ENCODE assay signal across 11 cellular contexts in the genomic region with DNA sequence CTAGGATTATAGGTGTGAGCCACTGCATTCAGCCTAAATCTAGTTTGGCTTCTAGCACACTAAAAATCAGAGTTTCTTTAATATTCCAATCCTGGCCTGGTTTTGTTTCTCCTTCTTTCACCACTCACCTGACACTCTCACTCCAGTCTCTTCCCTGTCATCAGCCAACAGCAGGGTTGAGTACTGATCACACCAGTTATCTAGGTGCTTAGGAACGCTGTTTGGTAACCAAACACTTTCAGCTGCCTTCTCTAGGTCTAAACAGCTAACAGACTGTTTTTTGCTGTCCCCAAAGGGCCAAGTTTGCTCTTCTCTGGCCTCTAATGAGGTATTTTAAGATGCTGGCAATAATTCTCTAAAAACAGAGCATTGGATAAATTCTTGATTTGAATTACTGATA. TPM values are rescaled to one million over a fixed set of nuclear protein-coding genes. Genes with fewer than 3 reads are reported as not detected.
DNase-seq lines count a peak whose midpoint lies in the region; ATAC-seq and TF ChIP-seq lines count a peak whose summit lies in the region.
"Had no signal": no experiment of that assay in that cellular context is flagged by ENCODE, and none has a peak within 500 bp of the region (broad histone marks: within the 10 kb centered on the region; RNA-seq: fewer than 3 reads in every experiment).

No MANE protein-coding gene starts in this region.

- H3K27me3 ChIP-seq in gastrocnemius medialis: no peaks in the 10 kb centered on the region

- H3K4me3 ChIP-seq in gastrocnemius medialis: no peak overlapping the region

- intact Hi-C loops in gastrocnemius medialis (cut with DNase I; ENCODE audit: low total_unique reads): no loop called here
- intact Hi-C loops in posterior cingulate gyrus (cut with DNase I): no loop called here

- H3K4me1 ChIP-seq in gastrocnemius medialis: peaks cover 0 to 3% of the 10 kb centered on the region in 2 donors

- H3K27ac ChIP-seq in gastrocnemius medialis: peak overlapping the region in 1 of 4 donors; percentile 5

- no peaks in the 10 kb centered on the region for H3K9me3 Mint-ChIP-seq in activated T-cell treated with anti-CD3 and anti-CD28 coated beads, Interleukin-2, amount 50 U/mL, for 4 hours
- H3K9me3 Mint-ChIP-seq in activated T-cell treated with anti-CD3 and anti-CD28 coated beads, Interleukin-2, amount 50 U/mL, for 24 hours: no peaks in the 10 kb centered on the region
- H3K9me3 Mint-ChIP-seq in activated naive CD8-positive, alpha-beta T cell (ENCODE audit: low read depth): no peaks in the 10 kb centered on the region
- H3K9me3 Mint-ChIP-seq: H9 had no signal

- H3K4me3 Mint-ChIP-seq in activated T-cell treated with anti-CD3 and anti-CD28 coated beads, Interleukin-2, amount 50 U/mL, for 4 hours: peak overlapping the region; percentile 29
- H3K4me3 Mint-ChIP-seq in activated T-cell treated with anti-CD3 and anti-CD28 coated beads, Interleukin-2, amount 50 U/mL, for 24 hours: no peak overlapping the region
- peak overlapping the region; percentile 14 for H3K4me3 Mint-ChIP-seq in activated naive CD8-positive, alpha-beta T cell
- H3K4me3 Mint-ChIP-seq: H9 had no signal

- H3K27me3 Mint-ChIP-seq in activated T-cell treated with anti-CD3 and anti-CD28 coated beads, Interleukin-2, amount 50 U/mL, for 4 hours (ENCODE audit: low read depth): peaks cover 25% of the 10 kb centered on the region
- H3K27me3 Mint-ChIP-seq in activated T-cell treated with anti-CD3 and anti-CD28 coated beads, Interleukin-2, amount 50 U/mL, for 24 hours: peaks cover 61% of the 10 kb centered on the region
- H3K27me3 Mint-ChIP-seq in activated naive CD8-positive, alpha-beta T cell: peaks cover 19% of the 10 kb centered on the region

- no peak overlapping the region for H3K27ac Mint-ChIP-seq in activated T-cell treated with anti-CD3 and anti-CD28 coated beads, Interleukin-2, amount 50 U/mL, for 24 hours
- no peak overlapping the region for H3K27ac Mint-ChIP-seq in activated naive CD8-positive, alpha-beta T cell
- H3K27ac Mint-ChIP-seq: H9 had no signal

- no peak for TF ChIP-seq POLR2A in gastrocnemius medialis (IDR thresholded peaks at IDR 0.05)

- DNase-seq in activated T-cell treated with anti-CD3 and anti-CD28 coated beads, Interleukin-2, amount 50 U/mL, for 4 hours: no peak
- DNase-seq in activated T-cell treated with anti-CD3 and anti-CD28 coated beads, Interleukin-2, amount 50 U/mL, for 24 hours: no peak
- DNase-seq in gastrocnemius medialis (no peak), posterior cingulate gyrus (no peak), ecto neural progenitor cell (ENCODE audit: low spot score) (no peak), NCI-H1048 (lab: John Stamatoyannopoulos, UW) (no peak)
- DNase-seq: EL, H9, NCI-H526 had no signal

- ATAC-seq in activated T-cell treated with anti-CD3 and anti-CD28 coated beads, Interleukin-2, amount 50 U/mL, for 4 hours: no peak
- peak; percentile 47 for ATAC-seq in HG02885 (IDR thresholded peaks at IDR 0.05; ENCODE audit: poor library complexity, unreplicated experiment)
- ATAC-seq in gastrocnemius medialis: peak; percentile 80 to 81

- no peaks in the 10 kb centered on the region for H3K9me3 ChIP-seq in gastrocnemius medialis

- no peaks in the 10 kb centered on the region for H3K36me3 Mint-ChIP-seq in activated T-cell treated with anti-CD3 and anti-CD28 coated beads, Interleukin-2, amount 50 U/mL, for 4 hours (ENCODE audit: insufficient read depth)
- no peaks in the 10 kb centered on the region for H3K36me3 Mint-ChIP-seq in activated T-cell treated with anti-CD3 and anti-CD28 coated beads, Interleukin-2, amount 50 U/mL, for 24 hours (ENCODE audit: low read depth)
- H3K36me3 Mint-ChIP-seq in activated naive CD8-positive, alpha-beta T cell: no peaks in the 10 kb centered on the region

- peaks cover 23% of the 10 kb centered on the region for H3K4me1 Mint-ChIP-seq in activated T-cell treated with anti-CD3 and anti-CD28 coated beads, Interleukin-2, amount 50 U/mL, for 4 hours (ENCODE audit: low read depth)
- H3K4me1 Mint-ChIP-seq in activated T-cell treated with anti-CD3 and anti-CD28 coated beads, Interleukin-2, amount 50 U/mL, for 24 hours (ENCODE audit: low read depth): peaks cover 21% of the 10 kb centered on the region
- peaks cover 19% of the 10 kb centered on the region for H3K4me1 Mint-ChIP-seq in activated naive CD8-positive, alpha-beta T cell (ENCODE audit: low read depth)
- H3K4me1 Mint-ChIP-seq: H9 had no signal

- no peaks in the 10 kb centered on the region for H3K36me3 ChIP-seq in gastrocnemius medialis

- in situ Hi-C loops in gastrocnemius medialis (cut with MboI; ENCODE audit: low sequenced_read_pairs in 4 of 4): no loop called here

- no peak for TF ChIP-seq CTCF in gastrocnemius medialis (IDR thresholded peaks at IDR 0.05 in 4 of 5, conservative IDR thresholded peaks at IDR 0.05 in 1 of 5)

RNA-seq across cellular contexts. Expression of a gene that starts 17.7 kb away (rescaled TPM):
- total RNA-seq in activated T-cell treated with anti-CD3 and anti-CD28 coated beads, Interleukin-2, amount 50 U/mL, for 4 hours: under 1 TPM; 0.82 to 0.86 (median 0.84) TPM
- total RNA-seq in gastrocnemius medialis: 1 to 10 TPM; 1.4 to 4.5 (median 2.3) TPM

Comparison
In these comparisons a context has a peak if more than half of its experiments do, and no peak if none do; other contexts are left out.
1. ATAC-seq: peak in HG02885 (single experiment) and gastrocnemius medialis (2 of 2); none in activated T-cell treated with anti-CD3 and anti-CD28 coated beads, Interleukin-2, amount 50 U/mL, for 4 hours (0 of 2).